8 cellular contexts compared by ENCODE assay signal in genomic region chr19:50328257-50329145, GRCh38. TPM values are rescaled to one million over a fixed set of nuclear protein-coding genes. Genes with fewer than 3 reads are reported as not detected.
DNase-seq lines count a peak whose midpoint lies in the region; ATAC-seq, FAIRE-seq and TF ChIP-seq lines count a peak whose summit lies in the region.

No MANE protein-coding gene starts in this region.

- H3K4me3 ChIP-seq in ACC112 (ENCODE audit: low read depth, low read length) (peak overlapping the region; percentile 40; the same call in 1 of the 2 replicates), kidney (ENCODE audit: low read length in 2 of 2) (peak overlapping the region; percentile 48 to 51), suprapubic skin (peak overlapping the region; percentile 43)

- WGBS in suprapubic skin: 2% methylated on average over 49 of the region's 141 CpGs

- H3K4me3 Mint-ChIP-seq in activated B cell treated with CpG ODN at 0.5 μM for 24 hours: peak overlapping the region; percentile 93

- CTCF ChIA-PET in activated B cell treated with CpG ODN at 0.5 μM for 24 hours (lab: Charles Lee): interaction anchor here (0.6 to 2.1 kb wide), 9 partner anchors 11 to 408 kb away, joined by 3 to 20 read pairs (median 4); no protein-coding TSS in a partner anchor

- peaks cover 3% of the 10 kb centered on the region for H3K9me3 Mint-ChIP-seq in activated B cell treated with CpG ODN at 0.5 μM for 24 hours

- ATAC-seq in HG03060 (IDR thresholded peaks at IDR 0.05; ENCODE audit: low read depth, unreplicated experiment) (peak; percentile 6), activated B cell treated with CpG ODN at 0.5 μM for 24 hours (ENCODE audit: low read depth) (no peak)

- TF ChIP-seq CTCF in GM13976 (IDR thresholded peaks at IDR 0.05; ENCODE audit: borderline replicate concordance, control extremely low read depth, extremely low read depth, insufficient read depth, missing control alignments): peak; percentile 68
- TF ChIP-seq CTCF in activated B cell treated with CpG ODN at 0.5 μM for 24 hours (IDR thresholded peaks at IDR 0.05): no peak
- peak; percentile 47 for TF ChIP-seq CTCF in kidney (IDR thresholded peaks at IDR 0.05; ENCODE audit: borderline replicate concordance, extremely low read depth, insufficient read depth)
- peak in 1 of 2 donors; percentile 20 for TF ChIP-seq CTCF in suprapubic skin (IDR thresholded peaks at IDR 0.05)

- H3K9me3 ChIP-seq in kidney (ENCODE audit: control insufficient read depth in 1 of 2, low read length in 2 of 2) (no peaks in the 10 kb centered on the region), suprapubic skin (no peaks in the 10 kb centered on the region)

- H3K27ac ChIP-seq in ACC112 (ENCODE audit: low read depth, low read length): no peak overlapping the region
- no peak overlapping the region for H3K27ac ChIP-seq in kidney (ENCODE audit: low read depth in 2 of 2, low read length in 2 of 2)
- H3K27ac ChIP-seq in suprapubic skin: no peak overlapping the region

- H3K79me2 ChIP-seq in ACC112 (ENCODE audit: control insufficient read depth, insufficient read depth, low read length, unreplicated experiment): no peaks in the 10 kb centered on the region

- in situ Hi-C loops in GM13976 (cut with MboI; ENCODE audit: low sequenced_read_pairs, unreplicated experiment): no loop called here

- TF ChIP-seq POLR2A in suprapubic skin (IDR thresholded peaks at IDR 0.05): no peak

- H3K4me1 ChIP-seq in ACC112 (ENCODE audit: control insufficient read depth, insufficient read depth, low read length, unreplicated experiment) (no peaks in the 10 kb centered on the region), kidney (ENCODE audit: control insufficient read depth in 1 of 2, insufficient read depth in 1 of 2, low read depth in 1 of 2, low read length in 2 of 2) (peaks cover 0 to 24% of the 10 kb centered on the region in 2 donors), suprapubic skin (peaks cover 76% of the 10 kb centered on the region)

- H3K36me3 ChIP-seq in ACC112 (ENCODE audit: insufficient read depth, low read length): no peaks in the 10 kb centered on the region
- no peaks in the 10 kb centered on the region for H3K36me3 ChIP-seq in kidney (ENCODE audit: control insufficient read depth in 1 of 2, insufficient read depth in 2 of 2, low read length in 2 of 2)
- no peaks in the 10 kb centered on the region for H3K36me3 ChIP-seq in suprapubic skin

- intact Hi-C loops in activated B cell treated with CpG ODN at 0.5 μM for 24 hours (cut with micrococcal nuclease) (loop anchor here (1.0 to 5.0 kb wide), 12 partner anchors 13 to 876 kb away; partner anchors contain the start of genes AKT1S1, ALDH16A1, NR1H2 and PIH1D1), kidney (cut with DNase I) (no loop called here)

- H3K27me3 ChIP-seq in ACC112 (ENCODE audit: insufficient read depth, low read length) (peaks cover 68% of the 10 kb centered on the region), suprapubic skin (peaks cover 70% of the 10 kb centered on the region)

- no peak for FAIRE-seq in kidney (lab: Jason Lieb, UNC)

- peak overlapping the region; percentile 98 for H3K27ac Mint-ChIP-seq in activated B cell treated with CpG ODN at 0.5 μM for 24 hours

- peaks cover 5% of the 10 kb centered on the region for H3K27me3 Mint-ChIP-seq in activated B cell treated with CpG ODN at 0.5 μM for 24 hours

- peaks cover 9% of the 10 kb centered on the region for H3K36me3 Mint-ChIP-seq in activated B cell treated with CpG ODN at 0.5 μM for 24 hours (ENCODE audit: low read depth)

- peak; percentile 51 for DNase-seq in GM13976 (ENCODE audit: low spot score)
- DNase-seq in activated B cell treated with CpG ODN at 0.5 μM for 24 hours: peak; percentile 44
- no peak for DNase-seq in kidney
- DNase-seq in suprapubic skin (ENCODE audit: low spot score in 2 of 2): no peak
- no peak for DNase-seq in dedifferentiated amniotic fluid mesenchymal stem cell (ENCODE audit: extremely low spot score)
- DNase-seq in effector CD4-positive, alpha-beta T cell: no peak

- no peak overlapping the region for H2AFZ ChIP-seq in ACC112 (ENCODE audit: low read length, unreplicated experiment)

- no peak for TF ChIP-seq EP300 in suprapubic skin (IDR thresholded peaks at IDR 0.05)

- POLR2A ChIA-PET in activated B cell treated with CpG ODN at 0.5 μM for 24 hours (lab: Charles Lee): interaction anchor here (0.6 to 10.6 kb wide), 24 partner anchors 8 to 1998 kb away, joined by 3 to 408 read pairs (median 6); partner anchors contain the start of genes AKT1S1, JOSD2, NAPSA and NR1H2

- peaks cover 70% of the 10 kb centered on the region for H3K4me1 Mint-ChIP-seq in activated B cell treated with CpG ODN at 0.5 μM for 24 hours

- H3K9ac ChIP-seq in kidney (ENCODE audit: low read length in 2 of 2): no peak overlapping the region

RNA-seq across cellular contexts. Expression of gene KCNC3, which starts 0.7 kb away (rescaled TPM):
- total RNA-seq in activated B cell treated with CpG ODN at 0.5 μM for 24 hours (34.5 and 44.3 TPM in 2 replicates), kidney (31.0 TPM), suprapubic skin (1 to 10 TPM; 1.5 to 3.1 (median 1.7) TPM)
- 9.1 TPM for polyA plus RNA-seq in kidney (ENCODE audit: insufficient read depth, low read depth, low replicate concordance)

RNA-seq across cellular contexts. Expression of gene NAPSA, which starts 36.9 kb away (rescaled TPM):
- total RNA-seq in activated B cell treated with CpG ODN at 0.5 μM for 24 hours (1.4 and 2.4 TPM in 2 replicates), kidney (217 TPM), suprapubic skin (1 to 10 TPM in 3 of 4 donors, not detected in 1; 1.7 to 3.7 (median 3.5) TPM)
- polyA plus RNA-seq in kidney (ENCODE audit: insufficient read depth, low read depth, low replicate concordance): 268 TPM

RNA-seq across cellular contexts. Expression of gene NR1H2, which starts 47.8 kb away (rescaled TPM):
- total RNA-seq in activated B cell treated with CpG ODN at 0.5 μM for 24 hours (66.9 and 79.5 TPM in 2 replicates), kidney (80.4 TPM), suprapubic skin (10 to 100 TPM; 80.6 to 94.7 (median 88.9) TPM)
- polyA plus RNA-seq in kidney (ENCODE audit: insufficient read depth, low read depth, low replicate concordance): 59.7 TPM

RNA-seq across cellular contexts. Expression of gene POLD1, which starts 55.6 kb away (rescaled TPM):
- total RNA-seq in activated B cell treated with CpG ODN at 0.5 μM for 24 hours (58.8 and 65.5 TPM in 2 replicates), kidney (22.1 TPM), suprapubic skin (10 to 100 TPM; 17.2 to 26.9 (median 21.5) TPM)
- polyA plus RNA-seq in kidney (ENCODE audit: insufficient read depth, low read depth, low replicate concordance): 17.8 TPM

Comparison
In these comparisons a context has a peak if more than half of its experiments do, and no peak if none do; other contexts are left out.
1. DNase-seq: peak in GM13976 (single experiment) and activated B cell treated with CpG ODN at 0.5 μM for 24 hours (single experiment); none in kidney (single experiment), suprapubic skin (0 of 2), dedifferentiated amniotic fluid mesenchymal stem cell (single experiment) and effector CD4-positive, alpha-beta T cell (single experiment).
2. RNA of gene NAPSA, which starts 36.9 kb away (total RNA-seq): 217 TPM in kidney (single experiment); 1.7 to 3.7 TPM in suprapubic skin and 1.4 to 2.4 TPM in activated B cell treated with CpG ODN at 0.5 μM for 24 hours; every median in the first group is over 10 times any median in the second.
3. Peak in every context shown above with its lines, with median percentiles within 50 percentile points of each other: H3K4me3 ChIP-seq.